Comparison of ENCODE assay signal across 35 cellular contexts in genomic region chr1:10947181-10947580, GRCh38.
"Had no signal": no experiment of that assay in that cellular context is flagged by ENCODE, and none has a peak within 500 bp of the region (broad histone marks: within the 10 kb centered on the region; RNA-seq: fewer than 3 reads in every experiment).

No MANE protein-coding gene starts in this region.

- H3K36me3 ChIP-seq: adrenal gland, ascending aorta, breast epithelium, cardiac muscle cell had no signal

- H3K9me3 ChIP-seq: adrenal gland, ascending aorta, breast epithelium had no signal

- H3K9me3 Mint-ChIP-seq: activated B cell treated with CpG ODN at 0.5 μM for 24 hours; activated CD4-positive, alpha-beta memory T cell treated with anti-CD3 and anti-CD28 coated beads for 36 hours; activated CD4-positive, alpha-beta T cell treated with anti-CD3 and anti-CD28 coated beads, Interleukin-2, amount 10 ng/mL, durations not matched to agents 24 days and 14 days; activated naive CD4-positive, alpha-beta T cell treated with anti-CD3 and anti-CD28 coated beads for 36 hours; activated naive CD4-positive, alpha-beta T cell treated with anti-CD3 and anti-CD28 coated beads, Interleukin-2, amount 50 U/mL, for 24 hours; activated naive CD8-positive, alpha-beta T cell treated with anti-CD3 and anti-CD28 coated beads for 36 hours; activated naive CD8-positive, alpha-beta T cell treated with anti-CD3 and anti-CD28 coated beads, Interleukin-2, amount 50 U/mL, for 24 hours; activated T-helper 1 cell treated with anti-CD3 and anti-CD28 coated beads, Interleukin-12 subunit alpha, Interleukin-12 subunit beta, Interleukin-2, Interleukin-4 antibody, amounts not matched to agents 30 ng/mL and 10 ng/mL and 1 ng/mL, durations not matched to agents 14 hours and 24 hours and 36 hours; activated T-helper 2 cell treated with anti-CD3 and anti-CD28 coated beads, Interferon-gamma antibody, Interleukin-2, Interleukin-4, amounts not matched to agents 10 μg/mL and 5 μg/mL and 100 μg/mL, durations not matched to agents 14 hours and 24 hours and 36 hours; dendritic cell treated with granulocyte-macrophage colony-stimulating factor and Interleukin-4, amounts not matched to agents 40 ng/mL and 50 ng/mL, for 4 days; endodermal cell had no signal

- H3K4me3 Mint-ChIP-seq: activated B cell treated with CpG ODN at 0.5 μM for 24 hours; activated CD4-positive, alpha-beta memory T cell treated with anti-CD3 and anti-CD28 coated beads for 36 hours; activated CD4-positive, alpha-beta T cell treated with anti-CD3 and anti-CD28 coated beads for 36 hours; activated CD4-positive, alpha-beta T cell treated with anti-CD3 and anti-CD28 coated beads, Interleukin-2, amount 10 ng/mL, durations not matched to agents 24 days and 14 days; activated CD8-positive, alpha-beta memory T cell treated with anti-CD3 and anti-CD28 coated beads, Interleukin-2, amount 10 ng/mL, durations not matched to agents 7 days and 5 days; activated CD8-positive, alpha-beta T cell treated with anti-CD3 and anti-CD28 coated beads, Interleukin-2, amount 10 ng/mL, durations not matched to agents 7 days and 5 days; activated naive CD4-positive, alpha-beta T cell treated with anti-CD3 and anti-CD28 coated beads for 36 hours; activated naive CD4-positive, alpha-beta T cell treated with anti-CD3 and anti-CD28 coated beads, Interleukin-2, amount 50 U/mL, for 24 hours; activated naive CD8-positive, alpha-beta T cell treated with anti-CD3 and anti-CD28 coated beads for 36 hours; activated naive CD8-positive, alpha-beta T cell treated with anti-CD3 and anti-CD28 coated beads, Interleukin-2, amount 50 U/mL, for 24 hours; activated T-helper 1 cell treated with anti-CD3 and anti-CD28 coated beads, Interleukin-12 subunit alpha, Interleukin-12 subunit beta, Interleukin-2, Interleukin-4 antibody, amounts not matched to agents 30 ng/mL and 10 ng/mL and 1 ng/mL, durations not matched to agents 14 hours and 24 hours and 36 hours; brain; dendritic cell treated with granulocyte-macrophage colony-stimulating factor and Interleukin-4, amounts not matched to agents 40 ng/mL and 50 ng/mL, for 4 days; endodermal cell had no signal

- H3K27ac ChIP-seq: ascending aorta, breast epithelium, cardiac muscle cell, coronary artery, dorsolateral prefrontal cortex, VCaP had no signal

- FAIRE-seq: frontal cortex, TTC549 had no signal

- H3K4me1 ChIP-seq: ascending aorta, breast epithelium had no signal

- H3K4me3 ChIP-seq: adrenal gland, ascending aorta, breast epithelium, cardiac muscle cell, coronary artery, dorsolateral prefrontal cortex had no signal

- H3K27me3 ChIP-seq: adrenal gland, ascending aorta, breast epithelium had no signal

- DNase-seq: activated B cell treated with CpG ODN at 0.5 μM for 24 hours; activated CD4-positive, alpha-beta memory T cell treated with anti-CD3 and anti-CD28 coated beads for 36 hours; activated CD4-positive, alpha-beta T cell treated with anti-CD3 and anti-CD28 coated beads for 36 hours; activated CD4-positive, alpha-beta T cell treated with anti-CD3 and anti-CD28 coated beads, Interleukin-2, amount 10 ng/mL, durations not matched to agents 24 days and 14 days; activated CD8-positive, alpha-beta memory T cell treated with anti-CD3 and anti-CD28 coated beads, Interleukin-2, amount 10 ng/mL, durations not matched to agents 7 days and 5 days; activated CD8-positive, alpha-beta memory T cell treated with anti-CD3 and anti-CD28 coated beads, Interleukin-2, amount 50 U/mL, for 4 hours; activated CD8-positive, alpha-beta T cell treated with anti-CD3 and anti-CD28 coated beads, Interleukin-2, amount 10 ng/mL, durations not matched to agents 7 days and 5 days; activated effector memory CD4-positive, alpha-beta T cell treated with anti-CD3 and anti-CD28 coated beads, Interleukin-2, amount 50 U/mL, for 16 hours; activated naive CD4-positive, alpha-beta T cell treated with anti-CD3 and anti-CD28 coated beads for 36 hours; activated naive CD8-positive, alpha-beta T cell treated with anti-CD3 and anti-CD28 coated beads for 36 hours; activated naive CD8-positive, alpha-beta T cell treated with anti-CD3 and anti-CD28 coated beads, Interleukin-2, amount 50 U/mL, for 24 hours; activated T-cell treated with anti-CD3 and anti-CD28 coated beads, Interleukin-2, amount 50 U/mL, for 1 hour; activated T-cell treated with anti-CD3 and anti-CD28 coated beads, Interleukin-2, amount 50 U/mL, for 48 hours; adrenal gland; amygdala; central memory CD4-positive, alpha-beta T cell; cerebellar nuclear complex; dorsolateral prefrontal cortex; effector memory CD4-positive, alpha-beta T cell; endodermal cell; foreskin fibroblast; head of caudate nucleus; T-helper 2 cell had no signal

- H3K27ac Mint-ChIP-seq: activated B cell treated with CpG ODN at 0.5 μM for 24 hours; activated CD4-positive, alpha-beta memory T cell treated with anti-CD3 and anti-CD28 coated beads for 36 hours; activated CD4-positive, alpha-beta T cell treated with anti-CD3 and anti-CD28 coated beads for 36 hours; activated CD4-positive, alpha-beta T cell treated with anti-CD3 and anti-CD28 coated beads, Interleukin-2, amount 10 ng/mL, durations not matched to agents 24 days and 14 days; activated CD8-positive, alpha-beta memory T cell treated with anti-CD3 and anti-CD28 coated beads, Interleukin-2, amount 10 ng/mL, durations not matched to agents 7 days and 5 days; activated CD8-positive, alpha-beta T cell treated with anti-CD3 and anti-CD28 coated beads, Interleukin-2, amount 10 ng/mL, durations not matched to agents 7 days and 5 days; activated naive CD4-positive, alpha-beta T cell treated with anti-CD3 and anti-CD28 coated beads for 36 hours; activated naive CD4-positive, alpha-beta T cell treated with anti-CD3 and anti-CD28 coated beads, Interleukin-2, amount 50 U/mL, for 24 hours; activated naive CD8-positive, alpha-beta T cell treated with anti-CD3 and anti-CD28 coated beads for 36 hours; activated naive CD8-positive, alpha-beta T cell treated with anti-CD3 and anti-CD28 coated beads, Interleukin-2, amount 50 U/mL, for 24 hours; activated T-helper 1 cell treated with anti-CD3 and anti-CD28 coated beads, Interleukin-12 subunit alpha, Interleukin-12 subunit beta, Interleukin-2, Interleukin-4 antibody, amounts not matched to agents 30 ng/mL and 10 ng/mL and 1 ng/mL, durations not matched to agents 14 hours and 24 hours and 36 hours; activated T-helper 2 cell treated with anti-CD3 and anti-CD28 coated beads, Interferon-gamma antibody, Interleukin-2, Interleukin-4, amounts not matched to agents 10 μg/mL and 5 μg/mL and 100 μg/mL, durations not matched to agents 14 hours and 24 hours and 36 hours; brain; dendritic cell treated with granulocyte-macrophage colony-stimulating factor and Interleukin-4, amounts not matched to agents 40 ng/mL and 50 ng/mL, for 4 days; endodermal cell had no signal

- H3K36me3 Mint-ChIP-seq: activated CD4-positive, alpha-beta memory T cell treated with anti-CD3 and anti-CD28 coated beads for 36 hours; activated CD8-positive, alpha-beta memory T cell treated with anti-CD3 and anti-CD28 coated beads, Interleukin-2, amount 10 ng/mL, durations not matched to agents 7 days and 5 days; activated naive CD4-positive, alpha-beta T cell treated with anti-CD3 and anti-CD28 coated beads, Interleukin-2, amount 50 U/mL, for 24 hours; activated naive CD8-positive, alpha-beta T cell treated with anti-CD3 and anti-CD28 coated beads for 36 hours; brain had no signal
